ENCODE assay signal across 34 cellular contexts in the genomic region with DNA sequence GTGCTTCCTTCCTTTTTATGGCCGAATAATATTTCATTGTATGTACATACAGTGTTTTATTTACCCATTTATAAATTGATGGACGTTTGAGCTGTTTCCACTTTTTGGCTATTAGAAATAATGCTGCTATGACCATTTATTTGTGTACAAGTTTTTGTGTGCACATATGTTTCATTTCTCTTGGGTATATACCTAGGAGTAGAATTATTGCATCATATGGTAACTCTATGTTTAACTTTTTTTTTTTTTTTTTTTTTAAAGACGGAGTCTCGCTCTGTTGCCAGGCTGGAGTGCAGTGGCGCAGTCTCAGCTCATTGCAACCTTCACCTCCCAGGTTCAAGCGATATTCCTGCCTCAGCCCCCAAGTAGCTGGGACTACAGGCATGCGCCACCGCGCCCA. TPM values are rescaled to one million over a fixed set of nuclear protein-coding genes. Genes with fewer than 3 reads are reported as not detected.
"Had no signal": no experiment of that assay in that cellular context is flagged by ENCODE, and none has a peak within 500 bp of the region (broad histone marks: within the 10 kb centered on the region; RNA-seq: fewer than 3 reads in every experiment).

No MANE protein-coding gene starts in this region.

- H3K27me3 ChIP-seq: neural progenitor cell, ovary, spleen, suprapubic skin, testis, tibial nerve, upper lobe of left lung, vagina had no signal

- H3K4me1 ChIP-seq: neural progenitor cell, parathyroid adenoma, psoas muscle, suprapubic skin, testis, tibial nerve, upper lobe of left lung, vagina had no signal

- ATAC-seq: naive thymus-derived CD4-positive, alpha-beta T cell; natural killer cell; psoas muscle; right cardiac atrium; sciatic nerve; stimulated activated memory B cell treated with anti-CD40 and anti-IgM and Interleukin-4, amounts not matched to agents 10 μg/mL and 1 μg/mL and 100 μg/mL, for 72 hours; stimulated activated naive CD8-positive, alpha-beta T cell treated with anti-CD3 and anti-CD28 coated beads, Interleukin-15, amount 100 ng/mL, for 72 hours; stimulated activated naive CD8-positive, alpha-beta T cell treated with anti-CD3 and anti-CD28 coated beads, Interleukin-15, Interleukin-2, amounts not matched to agents 100 U/mL and 50 U/mL, for 24 hours had no signal

- H3K36me3 ChIP-seq: ovary had no signal

- FAIRE-seq: urothelium cell line had no signal

- H3K4me3 ChIP-seq: neural progenitor cell, ovary, psoas muscle, skin epidermis, smooth muscle cell, spleen, suprapubic skin, testis, tibial nerve, upper lobe of left lung, vagina had no signal

- H3K27ac ChIP-seq: neural progenitor cell, ovary, parathyroid adenoma, psoas muscle, skin epidermis, spleen, suprapubic skin, testis, tibial nerve, upper lobe of left lung, vagina had no signal

- H3K9ac ChIP-seq: neural progenitor cell, parathyroid adenoma had no signal

- H3K9me3 ChIP-seq: ovary, psoas muscle, spleen, suprapubic skin, testis, tibial nerve, upper lobe of left lung, vagina had no signal

- DNase-seq: naive thymus-derived CD4-positive, alpha-beta T cell; natural killer cell; occipital lobe; ovary; posterior cingulate gyrus; psoas muscle; right cardiac atrium; spleen; stimulated activated CD4-positive, alpha-beta T cell treated with anti-CD3 and anti-CD28 coated beads, Interleukin-12 subunit alpha, Interleukin-12 subunit beta, amount 100 ng/mL, for 4 hours; stimulated activated CD4-positive, alpha-beta T cell treated with anti-CD3 and anti-CD28 coated beads, Interleukin-1b, Interleukin-23, amount 100 ng/mL, for 48 hours; stimulated activated CD4-positive, alpha-beta T cell treated with anti-CD3 and anti-CD28 coated beads, Interleukin-4, amount 100 ng/mL, for 1 hour; stimulated activated CD4-positive, alpha-beta T cell treated with anti-CD3 and anti-CD28 coated beads, Interleukin-4, amount 100 ng/mL, for 4 hours; stimulated activated CD8-positive, alpha-beta memory T cell treated with anti-CD3 and anti-CD28 coated beads, Interleukin-4, amount 100 ng/mL, for 48 hours; stimulated activated naive CD4-positive, alpha-beta T cell; stimulated activated naive CD8-positive, alpha-beta T cell treated with anti-CD3 and anti-CD28 coated beads, Interleukin-15, amount 100 ng/mL, for 72 hours; stimulated activated naive CD8-positive, alpha-beta T cell treated with anti-CD3 and anti-CD28 coated beads, Interleukin-15, Interleukin-2, amounts not matched to agents 100 U/mL and 50 U/mL, for 24 hours; substantia nigra; testis; trophoblast cell; upper lobe of left lung had no signal

- H2AFZ ChIP-seq: neural progenitor cell, parathyroid adenoma had no signal

- H3K79me2 ChIP-seq: parathyroid adenoma had no signal

- H3K4me2 ChIP-seq: neural progenitor cell, smooth muscle cell had no signal

RNA-seq across cellular contexts. Expression of a gene that starts 23.4 kb away (rescaled TPM):
- total RNA-seq: smooth muscle cell had no signal
- polyA plus RNA-seq: naive thymus-derived CD4-positive, alpha-beta T cell; neural cell; smooth muscle cell had no signal

RNA-seq across cellular contexts. Expression of a gene that starts 34.5 kb away (rescaled TPM):
- total RNA-seq: naive thymus-derived CD4-positive, alpha-beta T cell; natural killer cell; osteoblast; psoas muscle; renal cortical epithelial cell; right cardiac atrium; smooth muscle cell; spleen; suprapubic skin; ureter; vagina had no signal
- polyA plus RNA-seq: naive thymus-derived CD4-positive, alpha-beta T cell; neural cell; right cardiac atrium; smooth muscle cell; spleen had no signal
